ENCODE assay signal across 1 cellular context in the genomic region with DNA sequence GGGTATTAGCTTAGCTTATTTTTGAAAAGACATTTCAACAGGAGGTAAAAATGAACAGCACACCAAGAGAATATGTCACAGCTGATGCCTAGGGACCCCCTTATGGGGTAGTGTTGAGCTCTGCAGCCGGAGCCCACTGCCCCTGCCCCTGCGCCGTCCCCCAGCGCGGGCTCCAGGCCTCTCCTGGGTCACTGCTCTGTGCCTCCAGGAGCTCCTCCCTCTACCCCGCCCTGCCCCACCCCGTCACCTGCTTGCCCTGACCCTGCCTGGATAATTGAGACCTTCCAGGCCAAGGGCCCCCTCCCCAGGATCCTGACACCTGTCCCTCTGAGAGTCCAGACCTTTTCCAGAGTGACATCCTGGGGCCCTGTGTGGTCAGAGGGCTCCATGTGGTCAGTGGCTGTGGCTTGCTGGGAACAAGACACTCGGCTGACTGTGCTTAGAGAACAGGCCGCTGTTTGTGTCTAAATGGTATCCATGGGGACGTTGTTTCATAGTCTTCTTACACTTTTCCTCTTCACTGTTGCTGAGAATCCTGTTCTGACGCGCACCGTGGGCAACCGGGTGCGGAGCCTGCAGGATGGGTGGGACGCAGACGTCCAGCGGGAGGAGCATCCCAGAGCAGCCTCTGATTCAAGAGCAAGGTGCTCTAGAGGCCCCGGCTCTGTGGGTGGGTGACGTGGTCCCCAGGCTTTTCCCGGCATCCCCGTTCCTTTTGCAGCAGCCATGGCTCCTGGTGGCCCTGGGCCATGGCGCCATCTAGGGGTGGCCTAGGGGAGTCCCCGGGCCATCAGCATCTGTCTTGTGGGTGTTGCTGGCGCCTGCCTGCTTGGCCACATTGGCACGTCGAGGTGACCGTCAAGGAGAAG.
TF ChIP-seq lines count a peak whose summit lies in the region.

No MANE protein-coding gene starts in this region.

TF ChIP-seq in HepG2, 621 proteins besides CTCF, POLR2A, EP300 and RAD21 (continued from another document):
- TF ChIP-seq ARID3A (IDR thresholded peaks at IDR 0.05; ENCODE audit: low read depth, low read length): no peak
- TF ChIP-seq PRMT3 (CRISPR knock-in tag; IDR thresholded peaks at IDR 0.05; ENCODE audit: borderline replicate concordance, low read depth): no peak
- no peak; the same call in 1 of the 2 replicates for TF ChIP-seq MYC (CRISPR knock-in tag; IDR thresholded peaks at IDR 0.05; ENCODE audit: borderline replicate concordance)
- no peak for TF ChIP-seq SPEN (CRISPR knock-in tag; IDR thresholded peaks at IDR 0.05; ENCODE audit: low read depth)
- TF ChIP-seq ZBTB34 (CRISPR knock-in tag; IDR thresholded peaks at IDR 0.05): no peak
- peak; percentile 21; the same call in 1 of the 2 replicates for TF ChIP-seq PHF8 (CRISPR knock-in tag; IDR thresholded peaks at IDR 0.05)
- no peak for TF ChIP-seq ZNF232 (CRISPR knock-in tag; IDR thresholded peaks at IDR 0.05; ENCODE audit: borderline replicate concordance)
- TF ChIP-seq ZNF276 (CRISPR knock-in tag; IDR thresholded peaks at IDR 0.05; ENCODE audit: low read depth): no peak
- TF ChIP-seq ZNF770 (CRISPR knock-in tag; IDR thresholded peaks at IDR 0.05): no peak
- no peak for TF ChIP-seq ZNF343 (CRISPR knock-in tag; IDR thresholded peaks at IDR 0.05)
- TF ChIP-seq XRCC5 (optimal IDR thresholded peaks at IDR 0.05; ENCODE audit: low read length): peak; percentile 90
- no peak for TF ChIP-seq ZNF510 (CRISPR knock-in tag; IDR thresholded peaks at IDR 0.05; ENCODE audit: low read depth)
- TF ChIP-seq, protein P1, sequence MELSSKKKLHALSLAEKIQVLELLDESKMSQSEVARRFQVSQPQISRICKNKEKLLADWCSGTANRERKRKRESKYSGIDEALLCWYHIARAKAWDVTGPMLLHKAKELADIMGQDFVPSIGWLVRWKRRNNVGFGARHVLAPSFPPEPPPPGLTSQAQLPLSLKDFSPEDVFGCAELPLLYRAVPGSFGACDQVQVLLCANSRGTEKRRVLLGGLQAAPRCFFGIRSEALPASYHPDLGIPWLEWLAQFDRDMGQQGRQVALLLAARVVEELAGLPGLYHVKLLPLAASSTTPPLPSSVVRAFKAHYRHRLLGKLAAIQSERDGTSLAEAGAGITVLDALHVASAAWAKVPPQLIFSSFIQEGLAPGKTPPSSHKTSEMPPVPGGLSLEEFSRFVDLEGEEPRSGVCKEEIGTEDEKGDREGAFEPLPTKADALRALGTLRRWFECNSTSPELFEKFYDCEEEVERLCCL (CRISPR knock-in tag; IDR thresholded peaks at IDR 0.05; ENCODE audit: borderline replicate concordance): no peak
- TF ChIP-seq ZFP41 (CRISPR knock-in tag; IDR thresholded peaks at IDR 0.05; ENCODE audit: borderline replicate concordance): no peak
- no peak for TF ChIP-seq NFIC (IDR thresholded peaks at IDR 0.05; ENCODE audit: low read length)
- TF ChIP-seq GABPB1 (CRISPR knock-in tag; IDR thresholded peaks at IDR 0.05): peak; percentile 60
- TF ChIP-seq, protein P2, sequence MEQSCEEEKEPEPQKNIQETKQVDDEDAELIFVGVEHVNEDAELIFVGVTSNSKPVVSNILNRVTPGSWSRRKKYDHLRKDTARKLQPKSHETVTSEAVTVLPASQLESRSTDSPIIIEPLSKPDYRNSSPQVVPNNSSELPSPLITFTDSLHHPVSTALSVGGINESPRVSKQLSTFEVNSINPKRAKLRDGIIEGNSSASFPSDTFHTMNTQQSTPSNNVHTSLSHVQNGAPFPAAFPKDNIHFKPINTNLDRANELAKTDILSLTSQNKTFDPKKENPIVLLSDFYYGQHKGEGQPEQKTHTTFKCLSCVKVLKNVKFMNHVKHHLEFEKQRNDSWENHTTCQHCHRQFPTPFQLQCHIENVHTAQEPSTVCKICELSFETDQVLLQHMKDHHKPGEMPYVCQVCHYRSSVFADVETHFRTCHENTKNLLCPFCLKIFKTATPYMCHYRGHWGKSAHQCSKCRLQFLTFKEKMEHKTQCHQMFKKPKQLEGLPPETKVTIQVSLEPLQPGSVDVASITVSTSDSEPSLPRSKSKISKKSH (CRISPR knock-in tag; IDR thresholded peaks at IDR 0.05; ENCODE audit: borderline replicate concordance): no peak
- TF ChIP-seq ZNF530 (CRISPR knock-in tag; IDR thresholded peaks at IDR 0.05; ENCODE audit: low read depth): no peak
- no peak for TF ChIP-seq BRCA1 (CRISPR knock-in tag; IDR thresholded peaks at IDR 0.05)
- TF ChIP-seq JARID2 (CRISPR knock-in tag; IDR thresholded peaks at IDR 0.05; ENCODE audit: insufficient replicate concordance): no peak
- no peak for TF ChIP-seq CCAR2 (optimal IDR thresholded peaks at IDR 0.05; ENCODE audit: low read depth, low read length)
- no peak for TF ChIP-seq SETDB1 (CRISPR knock-in tag; IDR thresholded peaks at IDR 0.05; ENCODE audit: borderline replicate concordance)
- peak; percentile 77 for TF ChIP-seq THAP11 (CRISPR knock-in tag; IDR thresholded peaks at IDR 0.05)
- TF ChIP-seq, protein P3, sequence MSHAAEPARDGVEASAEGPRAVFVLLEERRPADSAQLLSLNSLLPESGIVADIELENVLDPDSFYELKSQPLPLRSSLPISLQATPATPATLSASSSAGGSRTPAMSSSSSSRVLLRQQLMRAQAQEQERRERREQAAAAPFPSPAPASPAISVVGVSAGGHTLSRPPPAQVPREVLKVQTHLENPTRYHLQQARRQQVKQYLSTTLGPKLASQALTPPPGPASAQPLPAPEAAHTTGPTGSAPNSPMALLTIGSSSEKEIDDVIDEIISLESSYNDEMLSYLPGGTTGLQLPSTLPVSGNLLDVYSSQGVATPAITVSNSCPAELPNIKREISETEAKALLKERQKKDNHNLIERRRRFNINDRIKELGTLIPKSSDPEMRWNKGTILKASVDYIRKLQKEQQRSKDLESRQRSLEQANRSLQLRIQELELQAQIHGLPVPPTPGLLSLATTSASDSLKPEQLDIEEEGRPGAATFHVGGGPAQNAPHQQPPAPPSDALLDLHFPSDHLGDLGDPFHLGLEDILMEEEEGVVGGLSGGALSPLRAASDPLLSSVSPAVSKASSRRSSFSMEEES (CRISPR knock-in tag; IDR thresholded peaks at IDR 0.05): 0 out of 2 replicates have a peak, but pooled peaks have one; percentile 28
- TF ChIP-seq RCOR2 (CRISPR knock-in tag; IDR thresholded peaks at IDR 0.05): no peak
- no peak for TF ChIP-seq ZNF124 (CRISPR knock-in tag; IDR thresholded peaks at IDR 0.05)
- TF ChIP-seq RXRB (CRISPR knock-in tag; IDR thresholded peaks at IDR 0.05; ENCODE audit: borderline replicate concordance): 0 out of 2 replicates have a peak, but pooled peaks have one; percentile 24
- TF ChIP-seq SATB2 (CRISPR knock-in tag; IDR thresholded peaks at IDR 0.05): no peak
- no peak for TF ChIP-seq ZNF260 (CRISPR knock-in tag; IDR thresholded peaks at IDR 0.05; ENCODE audit: borderline replicate concordance, low read depth)
- no peak for TF ChIP-seq KLF12 (CRISPR knock-in tag; IDR thresholded peaks at IDR 0.05; ENCODE audit: borderline replicate concordance)
- TF ChIP-seq THAP8 (CRISPR knock-in tag; IDR thresholded peaks at IDR 0.05; ENCODE audit: borderline replicate concordance): no peak
- TF ChIP-seq, protein P4, sequence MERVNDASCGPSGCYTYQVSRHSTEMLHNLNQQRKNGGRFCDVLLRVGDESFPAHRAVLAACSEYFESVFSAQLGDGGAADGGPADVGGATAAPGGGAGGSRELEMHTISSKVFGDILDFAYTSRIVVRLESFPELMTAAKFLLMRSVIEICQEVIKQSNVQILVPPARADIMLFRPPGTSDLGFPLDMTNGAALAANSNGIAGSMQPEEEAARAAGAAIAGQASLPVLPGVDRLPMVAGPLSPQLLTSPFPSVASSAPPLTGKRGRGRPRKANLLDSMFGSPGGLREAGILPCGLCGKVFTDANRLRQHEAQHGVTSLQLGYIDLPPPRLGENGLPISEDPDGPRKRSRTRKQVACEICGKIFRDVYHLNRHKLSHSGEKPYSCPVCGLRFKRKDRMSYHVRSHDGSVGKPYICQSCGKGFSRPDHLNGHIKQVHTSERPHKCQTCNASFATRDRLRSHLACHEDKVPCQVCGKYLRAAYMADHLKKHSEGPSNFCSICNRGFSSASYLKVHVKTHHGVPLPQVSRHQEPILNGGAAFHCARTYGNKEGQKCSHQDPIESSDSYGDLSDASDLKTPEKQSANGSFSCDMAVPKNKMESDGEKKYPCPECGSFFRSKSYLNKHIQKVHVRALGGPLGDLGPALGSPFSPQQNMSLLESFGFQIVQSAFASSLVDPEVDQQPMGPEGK (CRISPR knock-in tag; IDR thresholded peaks at IDR 0.05): peak; percentile 15; the same call in 1 of the 2 replicates
- no peak for TF ChIP-seq CHD2 (IDR thresholded peaks at IDR 0.05; ENCODE audit: low read depth, low read length)
- peak; percentile 66; the same call in 1 of the 2 replicates for TF ChIP-seq KDM5B (CRISPR knock-in tag; IDR thresholded peaks at IDR 0.05; ENCODE audit: borderline replicate concordance)
- TF ChIP-seq DR1 (CRISPR knock-in tag; IDR thresholded peaks at IDR 0.05): no peak
- TF ChIP-seq AHR (CRISPR knock-in tag; IDR thresholded peaks at IDR 0.05): no peak
- TF ChIP-seq ZBTB25 (CRISPR knock-in tag; IDR thresholded peaks at IDR 0.05): no peak
- peak; percentile 69 for TF ChIP-seq ZBTB38 (CRISPR knock-in tag; IDR thresholded peaks at IDR 0.05)
- TF ChIP-seq, protein P5, sequence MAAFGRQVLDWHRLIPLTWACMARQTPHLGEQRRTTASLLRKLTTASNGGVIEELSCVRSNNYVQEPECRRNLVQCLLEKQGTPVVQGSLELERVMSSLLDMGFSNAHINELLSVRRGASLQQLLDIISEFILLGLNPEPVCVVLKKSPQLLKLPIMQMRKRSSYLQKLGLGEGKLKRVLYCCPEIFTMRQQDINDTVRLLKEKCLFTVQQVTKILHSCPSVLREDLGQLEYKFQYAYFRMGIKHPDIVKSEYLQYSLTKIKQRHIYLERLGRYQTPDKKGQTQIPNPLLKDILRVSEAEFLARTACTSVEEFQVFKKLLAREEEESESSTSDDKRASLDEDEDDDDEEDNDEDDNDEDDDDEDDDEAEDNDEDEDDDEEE (CRISPR knock-in tag; IDR thresholded peaks at IDR 0.05): no peak
TF ChIP-seq in HepG2: peak in this region for 78.
